31 cellular contexts compared by ENCODE assay signal in genomic region chr11:953513-953912, GRCh38. TPM values are rescaled to one million over a fixed set of nuclear protein-coding genes. Genes with fewer than 3 reads are reported as not detected.
DNase-seq lines count a peak whose midpoint lies in the region; ATAC-seq, FAIRE-seq and TF ChIP-seq lines count a peak whose summit lies in the region.
"Had no signal": no experiment of that assay in that cellular context is flagged by ENCODE, and none has a peak within 500 bp of the region (broad histone marks: within the 10 kb centered on the region; RNA-seq: fewer than 3 reads in every experiment).

No MANE protein-coding gene starts in this region.

- H3K4me2 ChIP-seq in mammary epithelial cell (ENCODE audit: insufficient read depth, low read depth, low read length) (no peak overlapping the region), HepG2 (ENCODE audit: low read depth, low read length) (peak overlapping the region; percentile 88)
- H3K4me2 ChIP-seq: KMS-11 had no signal

- H3K27ac Mint-ChIP-seq in MCF 10A (ENCODE audit: low read depth, unreplicated experiment), result peak overlapping the region; percentile 2
- H3K27ac Mint-ChIP-seq in type B pancreatic cell, result no peak overlapping the region
- H3K27ac Mint-ChIP-seq: activated CD8-positive, alpha-beta memory T cell treated with anti-CD3 and anti-CD28 coated beads, Interleukin-2, amount 10 ng/mL, durations not matched to agents 7 days and 5 days; B cell had no signal

- no peak for TF ChIP-seq RAD21 in HepG2 (CRISPR knock-in tag; IDR thresholded peaks at IDR 0.05)

- no peaks in the 10 kb centered on the region for H3K27me3 Mint-ChIP-seq in MCF 10A (ENCODE audit: insufficient read depth, unreplicated experiment)
- no peaks in the 10 kb centered on the region for H3K27me3 Mint-ChIP-seq in type B pancreatic cell
- H3K27me3 Mint-ChIP-seq: activated CD8-positive, alpha-beta memory T cell treated with anti-CD3 and anti-CD28 coated beads, Interleukin-2, amount 10 ng/mL, durations not matched to agents 7 days and 5 days; activated naive CD4-positive, alpha-beta T cell treated with anti-CD3 and anti-CD28 coated beads, Interleukin-2, amount 50 U/mL, for 24 hours; B cell; naive thymus-derived CD8-positive, alpha-beta T cell; stimulated activated naive CD8-positive, alpha-beta T cell treated with anti-CD3 and anti-CD28 coated beads, Interleukin-15, amount 100 ng/mL, for 72 hours had no signal

- H3K4me3 Mint-ChIP-seq in MCF 10A (ENCODE audit: unreplicated experiment), result no peak overlapping the region
- peak overlapping the region; percentile 3 for H3K4me3 Mint-ChIP-seq in type B pancreatic cell
- H3K4me3 Mint-ChIP-seq: activated CD8-positive, alpha-beta memory T cell treated with anti-CD3 and anti-CD28 coated beads, Interleukin-2, amount 10 ng/mL, durations not matched to agents 7 days and 5 days; activated naive CD4-positive, alpha-beta T cell treated with anti-CD3 and anti-CD28 coated beads, Interleukin-2, amount 50 U/mL, for 24 hours; B cell; stimulated activated naive CD8-positive, alpha-beta T cell treated with anti-CD3 and anti-CD28 coated beads, Interleukin-15, amount 100 ng/mL, for 72 hours had no signal

- dilution Hi-C loops in mammary epithelial cell (cut with HindIII; ENCODE audit: low sequenced_read_pairs), result no loop called here

- H3K4me1 ChIP-seq in mammary epithelial cell (ENCODE audit: insufficient read depth, low read length) (no peaks in the 10 kb centered on the region), body of pancreas (peaks cover 69% of the 10 kb centered on the region), HepG2 (ENCODE audit: insufficient read depth, low read length) (peaks cover 81% of the 10 kb centered on the region)

- TF ChIP-seq POLR2A in body of pancreas (IDR thresholded peaks at IDR 0.05) (no peak), HepG2 (IDR thresholded peaks at IDR 0.05; ENCODE audit: insufficient read depth in 1 of 2, low read depth in 2 of 2, low read length in 2 of 2) (no peak)

- H3K27ac ChIP-seq in mammary epithelial cell (ENCODE audit: insufficient read depth, low read depth, low read length), result no peak overlapping the region
- peak overlapping the region in 3 of 4 donors; percentile 72 to 87 (median 79) for H3K27ac ChIP-seq in body of pancreas
- H3K27ac ChIP-seq in HepG2 (ENCODE audit: extremely low read length, insufficient read depth, low read length), result peak overlapping the region; percentile 95
- H3K27ac ChIP-seq: KMS-11, parathyroid adenoma, SK-N-MC, thyroid gland had no signal

- in situ Hi-C loops in mammary epithelial cell (cut with MboI; ENCODE audit: low sequenced_read_pairs in 2 of 2), result no loop called here
- in situ Hi-C loops in HepG2 (cut with HindIII; ENCODE audit: extremely low pct_ligation_motif_present, low pct_unique_long_range_greater_than_20kb), result no loop called here

- intact Hi-C loops in MCF 10A (cut with micrococcal nuclease) (no loop called here), mammary epithelial cell (cut with micrococcal nuclease) (no loop called here), body of pancreas (cut with DNase I) (no loop called here), HepG2 (cut with micrococcal nuclease; ENCODE audit: unreplicated experiment) (loop anchor here (2.0 kb wide), 2 partner anchors 17 to 29 kb away; partner anchors contain the start of gene AP2A2), head of caudate nucleus (cut with DNase I) (no loop called here)

- H3K9ac ChIP-seq in mammary epithelial cell (ENCODE audit: insufficient read depth, low read length), result no peak overlapping the region
- H3K9ac ChIP-seq in HepG2 (ENCODE audit: insufficient read depth, low read depth, low read length), result peak overlapping the region; percentile 79
- H3K9ac ChIP-seq: KMS-11, parathyroid adenoma had no signal

- TF ChIP-seq EP300 in HepG2 (IDR thresholded peaks at IDR 0.05; ENCODE audit: low read depth in 2 of 2, low read length in 2 of 2) (no peak), HepG2 (CRISPR knock-in tag; IDR thresholded peaks at IDR 0.05; ENCODE audit: borderline replicate concordance) (no peak)

- H3K4me1 Mint-ChIP-seq in MCF 10A (ENCODE audit: insufficient read depth, unreplicated experiment), result peaks cover 19% of the 10 kb centered on the region
- peaks cover 48% of the 10 kb centered on the region for H3K4me1 Mint-ChIP-seq in type B pancreatic cell (ENCODE audit: unreplicated experiment)

- TF ChIP-seq CTCF in MCF 10A (IDR thresholded peaks at IDR 0.05; ENCODE audit: unreplicated experiment) (no peak), mammary epithelial cell (conservative IDR thresholded peaks at IDR 0.05 in 1 of 2, IDR thresholded peaks at IDR 0.05 in 1 of 2; ENCODE audit: extremely low read depth in 1 of 2, insufficient read depth in 1 of 2, low read depth in 1 of 2, low read length in 2 of 2) (no peak), body of pancreas (IDR thresholded peaks at IDR 0.05) (no peak), HepG2 (CRISPR knock-in tag; IDR thresholded peaks at IDR 0.05) (no peak), type B pancreatic cell (conservative IDR thresholded peaks at IDR 0.05) (no peak)

- FAIRE-seq in HepG2 (lab: Jason Lieb, UNC), result no peak
- FAIRE-seq: A204.1, GM12891, H1, HTR-8/SVneo had no signal

- no peaks in the 10 kb centered on the region for H3K9me3 Mint-ChIP-seq in MCF 10A (ENCODE audit: unreplicated experiment)
- no peaks in the 10 kb centered on the region for H3K9me3 Mint-ChIP-seq in type B pancreatic cell
- H3K9me3 Mint-ChIP-seq: activated naive CD4-positive, alpha-beta T cell treated with anti-CD3 and anti-CD28 coated beads, Interleukin-2, amount 50 U/mL, for 24 hours; stimulated activated naive CD8-positive, alpha-beta T cell treated with anti-CD3 and anti-CD28 coated beads, Interleukin-15, amount 100 ng/mL, for 72 hours had no signal

- H3K36me3 Mint-ChIP-seq in MCF 10A (ENCODE audit: insufficient read depth, unreplicated experiment) (peaks cover 35% of the 10 kb centered on the region), type B pancreatic cell (peaks cover 12% of the 10 kb centered on the region)

- ATAC-seq in body of pancreas (no peak), HepG2 (peak; percentile 5)
- ATAC-seq: activated CD8-positive, alpha-beta memory T cell treated with anti-CD3 and anti-CD28 coated beads, Interleukin-2, amount 10 ng/mL, durations not matched to agents 7 days and 5 days; naive thymus-derived CD8-positive, alpha-beta T cell; stimulated activated naive CD8-positive, alpha-beta T cell treated with anti-CD3 and anti-CD28 coated beads, Interleukin-15, amount 100 ng/mL, for 72 hours had no signal

- H3K79me2 ChIP-seq in mammary epithelial cell (ENCODE audit: insufficient read depth, low read length), result peaks cover 79% of the 10 kb centered on the region
- H3K79me2 ChIP-seq in HepG2 (ENCODE audit: insufficient read depth, low read length), result peaks cover 58% of the 10 kb centered on the region

- CTCF ChIA-PET in MCF 10A (lab: Yijun Ruan, JAX), result interaction anchor here (0.7 kb wide), 1 partner anchor 51 kb away, joined by 4 read pairs; no protein-coding TSS in a partner anchor
- CTCF ChIA-PET in mammary epithelial cell (lab: Charles Lee; ENCODE audit: low non-redundant PET), result no interaction called here
- CTCF ChIA-PET in HepG2 (lab: Yijun Ruan, JAX; ENCODE audit: low intra/inter-chr PET ratio, low total read pairs), result no interaction called here

- H4K20me1 ChIP-seq in mammary epithelial cell (ENCODE audit: insufficient read depth, low read length) (no peaks in the 10 kb centered on the region), HepG2 (ENCODE audit: insufficient read depth, low read length) (no peaks in the 10 kb centered on the region)

- WGBS in mammary epithelial cell (ENCODE audit: low coverage, missing lambda C conversion rate), result 82% methylated on average over 10 of the region's 13 CpGs
- WGBS in body of pancreas, 2 donors, result 66 to 73% methylated on average over 13 of the region's 13 CpGs
- 50% methylated on average over 9 of the region's 13 CpGs for WGBS in HepG2 (ENCODE audit: low lambda C conversion rate)

- no peak overlapping the region for H2AFZ ChIP-seq in mammary epithelial cell (ENCODE audit: low read depth, low read length)
- H2AFZ ChIP-seq in HepG2 (ENCODE audit: low read length), result no peak overlapping the region
- H2AFZ ChIP-seq: parathyroid adenoma had no signal

- H3K9me3 ChIP-seq in mammary epithelial cell (replicated peaks; ENCODE audit: insufficient read depth, low read length), result peaks cover 6% of the 10 kb centered on the region
- no peaks in the 10 kb centered on the region for H3K9me3 ChIP-seq in body of pancreas
- H3K9me3 ChIP-seq in HepG2 (ENCODE audit: low read length), result no peaks in the 10 kb centered on the region
- H3K9me3 ChIP-seq: thyroid gland had no signal

- no TSS peak for BruUV-seq in MCF 10A (replicated peaks; lab: Mats Ljungman, UMichigan)
- BruUV-seq in mammary epithelial cell (replicated peaks; lab: Mats Ljungman, UMichigan), result no TSS peak
- no TSS peak for BruUV-seq in HepG2 (replicated peaks; lab: Mats Ljungman, UMichigan)

- DNase-seq in MCF 10A (ENCODE audit: unreplicated experiment) (no peak), mammary epithelial cell (no peak), body of pancreas (no peak), HepG2 (ENCODE audit: low spot score) (peak; percentile 33), type B pancreatic cell (ENCODE audit: extremely low spot score, unreplicated experiment) (no peak), COR-L47 (lab: John Stamatoyannopoulos, UW) (no peak), head of caudate nucleus (no peak)
- no peak for DNase-seq in stimulated activated CD4-positive, alpha-beta T cell treated with anti-CD3 and anti-CD28 coated beads, Interleukin-1b, Interleukin-23, amount 100 ng/mL, for 48 hours
- DNase-seq: activated CD4-positive, alpha-beta T cell treated with anti-CD3 and anti-CD28 coated beads for 48 hours; activated CD8-positive, alpha-beta memory T cell treated with anti-CD3 and anti-CD28 coated beads, Interleukin-2, amount 10 ng/mL, durations not matched to agents 7 days and 5 days; left colon; midbrain; MV-4-11; NCI-H146; NCI-H2171; NCI-H526; sigmoid colon; stimulated activated naive CD8-positive, alpha-beta T cell treated with anti-CD3 and anti-CD28 coated beads, Interleukin-15, amount 100 ng/mL, for 72 hours; T-helper 2 cell; thyroid gland had no signal

- POLR2A ChIA-PET in MCF 10A (lab: Yijun Ruan, JAX) (no interaction called here), HepG2 (lab: Yijun Ruan, JAX) (interaction anchor here (1.9 to 2.6 kb wide), 3 partner anchors 13 to 43 kb away, joined by 10 to 37 read pairs (median 24); partner anchors contain the start of genes AP2A2 and CHID1)

- peaks cover 3% of the 10 kb centered on the region for H3K36me3 ChIP-seq in mammary epithelial cell (ENCODE audit: insufficient read depth, low read length)
- H3K36me3 ChIP-seq in body of pancreas (replicated peaks in 1 of 2; ENCODE audit: insufficient read depth in 1 of 2, low read depth in 2 of 2), result no peaks in the 10 kb centered on the region
- H3K36me3 ChIP-seq in HepG2 (replicated peaks in 1 of 2; ENCODE audit: control insufficient read depth in 1 of 2, insufficient read depth in 2 of 2, low read length in 2 of 2), result peaks cover 1 to 13% of the 10 kb centered on the region in 2 experiments; a peak in 3 of 5 replicates
- H3K36me3 ChIP-seq: sigmoid colon, thyroid gland had no signal

- no peak overlapping the region for H3K4me3 ChIP-seq in mammary epithelial cell (replicated peaks in 1 of 3; ENCODE audit: insufficient read depth in 1 of 3, low read depth in 2 of 3, low read length in 3 of 3)
- no peak overlapping the region for H3K4me3 ChIP-seq in body of pancreas
- peak overlapping the region in 2 of 3 experiments; percentile 50 to 68; a peak in 2 of 6 replicates for H3K4me3 ChIP-seq in HepG2 (replicated peaks in 1 of 3; ENCODE audit: insufficient read depth in 1 of 3, low read depth in 2 of 3, low read length in 3 of 3)
- H3K4me3 ChIP-seq: dorsolateral prefrontal cortex, sigmoid colon, SK-N-MC, thyroid gland had no signal

- no peaks in the 10 kb centered on the region for H3K27me3 ChIP-seq in mammary epithelial cell (ENCODE audit: insufficient read depth, low read length)
- no peaks in the 10 kb centered on the region for H3K27me3 ChIP-seq in body of pancreas
- H3K27me3 ChIP-seq in HepG2 (ENCODE audit: control insufficient read depth in 1 of 2, insufficient read depth in 2 of 2, low read length in 2 of 2), result no peaks in the 10 kb centered on the region
- H3K27me3 ChIP-seq: dorsolateral prefrontal cortex, sigmoid colon, thyroid gland had no signal

RNA-seq across cellular contexts. Expression of gene AP2A2, which starts 27.8 kb away (rescaled TPM):
- total RNA-seq in MCF 10A (2022) (70.5 and 70.6 TPM in 2 replicates), mammary epithelial cell (10 to 100 TPM; 66.6 to 66.7 TPM), body of pancreas (10 to 100 TPM; 40.7 to 77.8 TPM), HepG2 (2016; rRNA removed; fragmentation: Illumina TruSeq; extraction: Trizol) (25.7 and 25.9 TPM in 2 replicates), type B pancreatic cell (ENCODE audit: low replicate concordance) (82.6 and 109 TPM in 2 replicates)
- polyA plus RNA-seq in mammary epithelial cell (91.4 TPM), HepG2 (2011; rRNA removed) (74.5 and 75.7 TPM in 2 replicates)
- 193 TPM for polyA minus RNA-seq in mammary epithelial cell
- 22.1 and 25.6 TPM in 2 replicates for total RNA-seq in HepG2 (2016; cell fraction: cytosol; rRNA removed; fragmentation: Illumina TruSeq; extraction: Trizol; ENCODE audit: low read depth)
- 21.5 and 27.6 TPM in 2 replicates for total RNA-seq in HepG2 (2016; cell fraction: insoluble cytoplasmic fraction; rRNA removed; fragmentation: Illumina TruSeq; extraction: Trizol)
- 26.2 and 26.6 TPM in 2 replicates for total RNA-seq in HepG2 (2016; cell fraction: membrane; rRNA removed; fragmentation: Illumina TruSeq; extraction: Trizol)
- total RNA-seq in HepG2 (2016; cell fraction: nucleus; rRNA removed; fragmentation: Illumina TruSeq; extraction: Trizol), result 26.6 and 31.5 TPM in 2 replicates
- polyA plus RNA-seq in HepG2 (2011; cell fraction: cytosol; rRNA removed), result 39.6 and 44.6 TPM in 2 replicates
- polyA plus RNA-seq in HepG2 (2011; cell fraction: nucleus; rRNA removed), result 182 and 223 TPM in 2 replicates
- 56.1 and 60.7 TPM in 2 replicates for polyA plus RNA-seq in HepG2 (2012)
- polyA plus RNA-seq in HepG2 (2016; cell fraction: cytosol; fragmentation: Illumina TruSeq; extraction: Trizol; ENCODE audit: low read depth), result 7.3 and 8.2 TPM in 2 replicates
- polyA plus RNA-seq in HepG2 (2016; cell fraction: insoluble cytoplasmic fraction; fragmentation: Illumina TruSeq; extraction: Trizol; ENCODE audit: low read depth), result 31.3 and 36.3 TPM in 2 replicates
- 16.2 and 21.0 TPM in 2 replicates for polyA plus RNA-seq in HepG2 (2016; cell fraction: membrane; fragmentation: Illumina TruSeq; extraction: Trizol; ENCODE audit: low read depth)
- polyA plus RNA-seq in HepG2 (2016; cell fraction: nucleus; fragmentation: Illumina TruSeq; extraction: Trizol; ENCODE audit: insufficient read depth, low read depth), result 75.2 and 92.2 TPM in 2 replicates
- polyA minus RNA-seq in HepG2 (2011; rRNA and poly(A)+ RNA removed; ENCODE audit: low replicate concordance), result 90.1 and 145 TPM in 2 replicates
- polyA minus RNA-seq in HepG2 (2011; cell fraction: cytosol; rRNA and poly(A)+ RNA removed), result 78.0 and 102 TPM in 2 replicates
- polyA minus RNA-seq in HepG2 (2011; cell fraction: nucleus; rRNA and poly(A)+ RNA removed), result 65.8 and 74.2 TPM in 2 replicates

RNA-seq across cellular contexts. Expression of gene CHID1, which starts 42.9 kb away (rescaled TPM):
- total RNA-seq in MCF 10A (2022), result 82.1 and 94.8 TPM in 2 replicates
- 100 to 1,000 TPM in 1 of 2 donors, 10 to 100 TPM in 1; 61.7 to 110 TPM for total RNA-seq in mammary epithelial cell
- polyA plus RNA-seq in mammary epithelial cell, result 45.1 TPM
- polyA minus RNA-seq in mammary epithelial cell, result 108 TPM
- total RNA-seq in body of pancreas, result 10 to 100 TPM; 39.4 to 81.4 TPM
- 39.6 and 65.1 TPM in 2 replicates for total RNA-seq in HepG2 (2016; rRNA removed; fragmentation: Illumina TruSeq; extraction: Trizol)
- total RNA-seq in HepG2 (2016; cell fraction: cytosol; rRNA removed; fragmentation: Illumina TruSeq; extraction: Trizol; ENCODE audit: low read depth), result 33.8 and 46.6 TPM in 2 replicates
- 38.9 and 71.7 TPM in 2 replicates for total RNA-seq in HepG2 (2016; cell fraction: insoluble cytoplasmic fraction; rRNA removed; fragmentation: Illumina TruSeq; extraction: Trizol)
- total RNA-seq in HepG2 (2016; cell fraction: membrane; rRNA removed; fragmentation: Illumina TruSeq; extraction: Trizol), result 45.9 and 51.6 TPM in 2 replicates
- total RNA-seq in HepG2 (2016; cell fraction: nucleus; rRNA removed; fragmentation: Illumina TruSeq; extraction: Trizol), result 60.6 and 61.3 TPM in 2 replicates
- 93.6 and 102 TPM in 2 replicates for polyA plus RNA-seq in HepG2 (2011; rRNA removed)
- polyA plus RNA-seq in HepG2 (2011; cell fraction: cytosol; rRNA removed), result 113 and 124 TPM in 2 replicates
- polyA plus RNA-seq in HepG2 (2011; cell fraction: nucleus; rRNA removed), result 70.7 and 76.1 TPM in 2 replicates
- 49.7 and 66.2 TPM in 2 replicates for polyA plus RNA-seq in HepG2 (2012)
- polyA plus RNA-seq in HepG2 (2016; cell fraction: cytosol; fragmentation: Illumina TruSeq; extraction: Trizol; ENCODE audit: low read depth), result 34.4 and 49.9 TPM in 2 replicates
- 41.0 and 42.5 TPM in 2 replicates for polyA plus RNA-seq in HepG2 (2016; cell fraction: insoluble cytoplasmic fraction; fragmentation: Illumina TruSeq; extraction: Trizol; ENCODE audit: low read depth)
- polyA plus RNA-seq in HepG2 (2016; cell fraction: membrane; fragmentation: Illumina TruSeq; extraction: Trizol; ENCODE audit: low read depth), result 38.3 and 51.4 TPM in 2 replicates
- 96.7 and 105 TPM in 2 replicates for polyA plus RNA-seq in HepG2 (2016; cell fraction: nucleus; fragmentation: Illumina TruSeq; extraction: Trizol; ENCODE audit: insufficient read depth, low read depth)
- 40.3 and 91.1 TPM in 2 replicates for polyA minus RNA-seq in HepG2 (2011; rRNA and poly(A)+ RNA removed; ENCODE audit: low replicate concordance)
- polyA minus RNA-seq in HepG2 (2011; cell fraction: cytosol; rRNA and poly(A)+ RNA removed), result 32.6 and 33.2 TPM in 2 replicates
- polyA minus RNA-seq in HepG2 (2011; cell fraction: nucleus; rRNA and poly(A)+ RNA removed), result 25.8 and 26.1 TPM in 2 replicates
- total RNA-seq in type B pancreatic cell (ENCODE audit: low replicate concordance), result 98.9 and 100 TPM in 2 replicates

Comparison
In these comparisons a context has a peak if more than half of its experiments do, and no peak if none do; other contexts are left out.
1. H3K4me3 ChIP-seq: peak in HepG2 (2 of 3); none in mammary epithelial cell (0 of 3) and body of pancreas (0 of 2).